Comparison of ENCODE assay signal across 8 cellular contexts in the genomic region with DNA sequence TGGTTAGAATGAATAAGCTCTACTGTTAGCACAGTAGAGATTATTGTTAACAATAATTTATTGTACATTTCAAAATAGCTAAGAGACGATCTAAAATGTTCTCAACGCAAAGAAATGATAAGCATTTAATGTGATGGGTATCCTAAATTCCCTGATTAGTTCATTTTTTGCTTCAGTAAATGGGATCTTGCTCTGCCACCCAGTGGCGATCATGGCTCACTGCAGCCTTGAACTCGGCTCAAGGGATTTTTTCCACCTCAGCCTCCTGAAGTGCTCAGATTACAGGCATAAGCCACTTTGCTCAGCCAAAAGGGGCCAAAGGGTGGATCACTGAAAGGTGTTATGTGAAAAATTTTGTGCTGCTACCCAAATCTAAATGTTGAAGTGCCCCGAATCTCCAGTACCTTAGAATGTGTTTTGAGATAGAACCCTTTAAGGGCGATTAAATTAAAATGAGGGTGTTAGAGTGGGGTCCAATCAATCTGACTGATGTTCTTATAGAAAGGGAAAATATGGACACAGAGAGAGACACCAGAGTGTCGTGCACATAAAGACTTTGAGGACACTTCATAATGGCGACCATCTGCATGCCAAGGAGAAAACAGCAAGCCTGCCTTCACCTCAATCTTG. TPM values are rescaled to one million over a fixed set of nuclear protein-coding genes. Genes with fewer than 3 reads are reported as not detected.
DNase-seq lines count a peak whose midpoint lies in the region; ATAC-seq and TF ChIP-seq lines count a peak whose summit lies in the region.

No MANE protein-coding gene starts in this region.

- no peak overlapping the region for H3K4me3 ChIP-seq in MM.1S (ENCODE audit: low read length)
- no peak overlapping the region for H3K4me3 ChIP-seq in astrocyte of the spinal cord (ENCODE audit: low read depth, low read length)

- H3K4me1 ChIP-seq in MM.1S (ENCODE audit: low read length): no peaks in the 10 kb centered on the region

- H3K27ac ChIP-seq in MM.1S (ENCODE audit: low read length): no peak overlapping the region

- no peak overlapping the region for H3K4me3 Mint-ChIP-seq in immature natural killer cell

- no peaks in the 10 kb centered on the region for H3F3A ChIP-seq in MM.1S (ENCODE audit: insufficient read depth, low read length)

- H3K9me3 Mint-ChIP-seq in immature natural killer cell: no peaks in the 10 kb centered on the region

- H3K27me3 Mint-ChIP-seq in immature natural killer cell (ENCODE audit: low read depth in 3 of 3): peaks cover 0 to 2% (median 0%) of the 10 kb centered on the region in 3 donors

- H2AFZ ChIP-seq in MM.1S (ENCODE audit: low read length): no peak overlapping the region

- no peaks in the 10 kb centered on the region for H3K27me3 ChIP-seq in MM.1S (replicated peaks; ENCODE audit: insufficient read depth, low read length)

- no peaks in the 10 kb centered on the region for H4K20me1 ChIP-seq in MM.1S (ENCODE audit: insufficient read depth, low read length)

- DNase-seq in EH (ENCODE audit: low read depth) (peak; percentile 72), MM.1S (peak; percentile 54), T-helper 9 cell (peak; percentile 33), astrocyte of the spinal cord (ENCODE audit: low read depth, low spot score) (peak; percentile 72), immature natural killer cell (peak; percentile 34 to 48 (median 47))
- peak; percentile 21 to 22 for DNase-seq in stimulated activated CD4-positive, alpha-beta T cell treated with anti-CD3 and anti-CD28 coated beads, Interleukin-15, amount 100 ng/mL, for 1 hour (ENCODE audit: low read depth in 1 of 2, low spot score in 1 of 2)

- ATAC-seq in GM19351 (IDR thresholded peaks at IDR 0.05; ENCODE audit: unreplicated experiment): no peak
- no peak for ATAC-seq in GM21576 (IDR thresholded peaks at IDR 0.05; ENCODE audit: unreplicated experiment)

- no peaks in the 10 kb centered on the region for H3K9me2 ChIP-seq in MM.1S (replicated peaks; ENCODE audit: insufficient read depth, low read length)

- no peaks in the 10 kb centered on the region for H3K36me3 ChIP-seq in MM.1S (replicated peaks; ENCODE audit: insufficient read depth, low read length)

- no peaks in the 10 kb centered on the region for H3K9me3 ChIP-seq in MM.1S (replicated peaks; ENCODE audit: insufficient read depth, low read length)

- no peak overlapping the region for H3K27ac Mint-ChIP-seq in immature natural killer cell

- in situ Hi-C loops in astrocyte of the spinal cord (cut with HindIII; ENCODE audit: low sequenced_read_pairs): no loop called here

- TF ChIP-seq CTCF in MM.1S (IDR thresholded peaks at IDR 0.05; ENCODE audit: low read length) (peak; percentile 84), astrocyte of the spinal cord (IDR thresholded peaks at IDR 0.05; ENCODE audit: low read depth, low read length) (peak; percentile 91)

- no peaks in the 10 kb centered on the region for H3K4me1 Mint-ChIP-seq in immature natural killer cell

- H3K79me2 ChIP-seq in MM.1S (ENCODE audit: low read length): no peaks in the 10 kb centered on the region

- no peak overlapping the region for H3K4me2 ChIP-seq in MM.1S (ENCODE audit: low read depth, low read length)

- H3K36me3 Mint-ChIP-seq in immature natural killer cell: no peaks in the 10 kb centered on the region

- no peak overlapping the region for H3K9ac ChIP-seq in MM.1S (ENCODE audit: low read length)

RNA-seq across cellular contexts. Expression of a gene that starts 31.5 kb away (rescaled TPM):
- 10 to 100 TPM; 25.6 to 47.8 (median 32.4) TPM for polyA plus RNA-seq in immature natural killer cell

RNA-seq across cellular contexts. Expression of a gene that starts 48.0 kb away (rescaled TPM):
- 100 to 1,000 TPM; 219 to 249 (median 243) TPM for polyA plus RNA-seq in immature natural killer cell

RNA-seq across cellular contexts. Expression of a gene that starts 59.1 kb away (rescaled TPM):
- polyA plus RNA-seq in immature natural killer cell: 10 to 100 TPM; 12.4 to 22.4 (median 22.0) TPM

Comparison
In these comparisons a context has a peak if more than half of its experiments do, and no peak if none do; other contexts are left out.
1. DNase-seq: peak in every context shown above with its lines; median percentile 72 in EH; 72 in astrocyte of the spinal cord; 54 in MM.1S; 47 in immature natural killer cell; 33 in T-helper 9 cell; 22 in stimulated activated CD4-positive, alpha-beta T cell treated with anti-CD3 and anti-CD28 coated beads, Interleukin-15, amount 100 ng/mL, for 1 hour.